In genomic region chr6:34239893-34240292, GRCh38 we compare ENCODE assay signal across 11 cellular contexts. TPM values are rescaled to one million over a fixed set of nuclear protein-coding genes. Genes with fewer than 3 reads are reported as not detected.
DNase-seq lines count a peak whose midpoint lies in the region; ATAC-seq and TF ChIP-seq lines count a peak whose summit lies in the region.
"Had no signal": no experiment of that assay in that cellular context is flagged by ENCODE, and none has a peak within 500 bp of the region (broad histone marks: within the 10 kb centered on the region; RNA-seq: fewer than 3 reads in every experiment).

No MANE protein-coding gene starts in this region.

- peak overlapping the region; percentile 29 for H3K9ac ChIP-seq in mucosa of stomach (ENCODE audit: low read length)

- peak overlapping the region; percentile 96 for H3K27ac Mint-ChIP-seq in activated naive CD8-positive, alpha-beta T cell treated with anti-CD3 and anti-CD28 coated beads for 36 hours
- H3K27ac Mint-ChIP-seq: nephron had no signal

- H3K9me3 ChIP-seq in mucosa of stomach (ENCODE audit: control insufficient read depth, low read length) (no peaks in the 10 kb centered on the region), left ventricle myocardium inferior (replicated peaks) (no peaks in the 10 kb centered on the region)

- H3K27ac ChIP-seq in left ventricle myocardium inferior (replicated peaks) = no peak overlapping the region

- peaks cover 52% of the 10 kb centered on the region for H3K36me3 Mint-ChIP-seq in activated naive CD8-positive, alpha-beta T cell treated with anti-CD3 and anti-CD28 coated beads for 36 hours

- peaks cover 4% of the 10 kb centered on the region for H3K27me3 Mint-ChIP-seq in activated naive CD8-positive, alpha-beta T cell treated with anti-CD3 and anti-CD28 coated beads for 36 hours

- H3K4me3 ChIP-seq in mucosa of stomach (ENCODE audit: low read length) = no peak overlapping the region
- no peak overlapping the region for H3K4me3 ChIP-seq in left ventricle myocardium inferior

- H3K4me1 Mint-ChIP-seq in activated naive CD8-positive, alpha-beta T cell treated with anti-CD3 and anti-CD28 coated beads for 36 hours = peaks cover 64% of the 10 kb centered on the region

- H3K9me3 Mint-ChIP-seq in activated naive CD8-positive, alpha-beta T cell treated with anti-CD3 and anti-CD28 coated beads for 36 hours = no peaks in the 10 kb centered on the region
- H3K9me3 Mint-ChIP-seq: nephron had no signal

- no peak for ATAC-seq in HG03135 (IDR thresholded peaks at IDR 0.05; ENCODE audit: unreplicated experiment)

- H3K36me3 ChIP-seq in mucosa of stomach (ENCODE audit: control insufficient read depth, insufficient read depth, low read length) = no peaks in the 10 kb centered on the region
- H3K36me3 ChIP-seq in left ventricle myocardium inferior = peaks cover 15% of the 10 kb centered on the region

- no peak for TF ChIP-seq CTCF in left ventricle myocardium inferior (IDR thresholded peaks at IDR 0.05; ENCODE audit: borderline replicate concordance)

- H3K4me3 Mint-ChIP-seq in activated naive CD8-positive, alpha-beta T cell treated with anti-CD3 and anti-CD28 coated beads for 36 hours = peak overlapping the region; percentile 94

- H3K4me1 ChIP-seq in mucosa of stomach (ENCODE audit: control insufficient read depth, insufficient read depth, low read length) (peaks cover 38% of the 10 kb centered on the region), left ventricle myocardium inferior (peaks cover 43% of the 10 kb centered on the region)

- no peaks in the 10 kb centered on the region for H3K27me3 ChIP-seq in mucosa of stomach (ENCODE audit: control insufficient read depth, insufficient read depth, low read length)
- no peaks in the 10 kb centered on the region for H3K27me3 ChIP-seq in left ventricle myocardium inferior (ENCODE audit: low read depth)

- DNase-seq in D341Med (ENCODE audit: low spot score) = peak; percentile 4
- DNase-seq in HT-29 (ENCODE audit: low spot score) = peak; percentile 2
- no peak for DNase-seq in activated naive CD8-positive, alpha-beta T cell treated with anti-CD3 and anti-CD28 coated beads for 36 hours
- DNase-seq in left ventricle myocardium inferior = no peak
- no peak for DNase-seq in GM19240 (ENCODE audit: insufficient read length, low spot score)
- DNase-seq in SHP77 (lab: John Stamatoyannopoulos, UW) = no peak
- DNase-seq: DMS79 treated with DMSO at 0.1 percent for 48 hours, NCI-H187 had no signal

- intact Hi-C loops in left ventricle myocardium inferior (cut with micrococcal nuclease) = loop anchor here (5.0 kb wide), 1 partner anchor 43 kb away; no protein-coding TSS in a partner anchor

RNA-seq across cellular contexts. Expression of gene HMGA1, which starts 3.2 kb away (rescaled TPM):
- 1,158 and 1,171 TPM in 2 replicates for total RNA-seq in HT-29 (2014; rRNA removed; shearing (Covaris generic))
- 100 to 1,000 TPM; 803 to 814 TPM for total RNA-seq in activated naive CD8-positive, alpha-beta T cell treated with anti-CD3 and anti-CD28 coated beads for 36 hours
- total RNA-seq in left ventricle myocardium inferior = 46.7 TPM

RNA-seq across cellular contexts. Expression of gene SMIM29, which starts 8.9 kb away (rescaled TPM):
- total RNA-seq in HT-29 (2014; rRNA removed; shearing (Covaris generic)) = 25.2 and 26.8 TPM in 2 replicates
- total RNA-seq in activated naive CD8-positive, alpha-beta T cell treated with anti-CD3 and anti-CD28 coated beads for 36 hours = 10 to 100 TPM; 13.1 to 14.2 TPM
- 27.1 TPM for total RNA-seq in left ventricle myocardium inferior

Comparison
In these comparisons a context has a peak if more than half of its experiments do, and no peak if none do; other contexts are left out.
1. DNase-seq: peak in D341Med (single experiment) and HT-29 (single experiment); none in activated naive CD8-positive, alpha-beta T cell treated with anti-CD3 and anti-CD28 coated beads for 36 hours (single experiment), left ventricle myocardium inferior (single experiment), GM19240 (single experiment) and SHP77 (0 of 2).
2. RNA of gene HMGA1, which starts 3.2 kb away (total RNA-seq): 1,158 to 1,171 TPM in HT-29 and 803 to 814 TPM in activated naive CD8-positive, alpha-beta T cell treated with anti-CD3 and anti-CD28 coated beads for 36 hours; 46.7 TPM in left ventricle myocardium inferior (single experiment); every median in the first group is over 10 times any median in the second.